ENCODE assay signal across 8 cellular contexts in the genomic region with DNA sequence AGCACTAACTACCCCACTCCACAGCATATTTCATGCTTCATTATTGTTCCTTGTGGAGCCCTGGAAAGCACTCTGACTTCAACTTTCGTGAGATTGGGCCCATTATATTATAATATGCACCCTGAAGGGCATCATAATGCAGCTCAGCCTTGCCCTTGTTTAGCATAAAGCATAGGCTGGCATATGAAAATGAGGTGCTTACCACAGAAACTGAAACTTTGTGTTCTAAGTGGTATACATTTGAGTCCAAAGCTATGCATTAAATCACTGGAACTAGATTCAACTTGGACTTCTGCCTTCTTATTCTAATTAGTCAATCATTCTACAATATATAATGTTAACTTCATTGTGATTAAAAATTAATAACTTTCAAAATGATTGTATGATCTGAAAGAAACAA.
"Had no signal": no experiment of that assay in that cellular context is flagged by ENCODE, and none has a peak within 500 bp of the region (broad histone marks: within the 10 kb centered on the region; RNA-seq: fewer than 3 reads in every experiment).

No MANE protein-coding gene starts in this region.

- H3K4me2 ChIP-seq: KMS-11 had no signal

- DNase-seq: IMR-90, KBM-7, KG1 had no signal

- H3K9ac ChIP-seq: KMS-11 had no signal

- FAIRE-seq: HepG2, HTR-8/SVneo, K562 had no signal

- ATAC-seq: HepG2, K562 had no signal

- H3K27ac ChIP-seq: HL-60, KMS-11 had no signal

- H3K4me3 ChIP-seq: K562 had no signal
